In the genomic region with DNA sequence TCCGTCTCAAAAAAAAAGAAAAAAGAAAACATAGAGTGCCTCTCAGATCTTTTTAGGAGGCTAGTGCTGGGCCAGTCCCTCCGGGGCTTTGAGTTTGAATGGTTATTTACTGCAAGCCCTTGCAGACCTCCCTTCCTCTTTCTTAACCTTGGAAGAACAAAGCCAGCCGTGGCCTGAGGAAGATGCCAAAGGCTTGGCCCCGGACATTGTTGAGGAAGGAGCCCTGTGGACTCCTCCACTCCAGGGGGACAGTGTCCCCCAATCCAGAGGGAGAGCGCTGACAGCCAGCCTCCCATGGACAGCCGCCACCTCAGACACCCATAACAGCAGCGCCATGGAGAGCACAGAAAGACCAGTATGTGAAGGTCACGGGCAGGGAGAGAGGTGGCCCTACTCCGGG, we compare ENCODE assay signal across 19 cellular contexts. TPM values are rescaled to one million over a fixed set of nuclear protein-coding genes. Genes with fewer than 3 reads are reported as not detected.
"Had no signal": no experiment of that assay in that cellular context is flagged by ENCODE, and none has a peak within 500 bp of the region (broad histone marks: within the 10 kb centered on the region; RNA-seq: fewer than 3 reads in every experiment).

No MANE protein-coding gene starts in this region.

- H3K27me3 Mint-ChIP-seq: naive thymus-derived CD8-positive, alpha-beta T cell had no signal

- H3K27ac ChIP-seq: ascending aorta, breast epithelium, epithelial cell of prostate, neutrophil, parathyroid adenoma, tibial artery, uterus, VCaP had no signal

- H3K9ac ChIP-seq: parathyroid adenoma had no signal

- H3K36me3 Mint-ChIP-seq: activated CD8-positive, alpha-beta memory T cell treated with anti-CD3 and anti-CD28 coated beads, Interleukin-2, amount 10 ng/mL, durations not matched to agents 7 days and 5 days; activated naive CD4-positive, alpha-beta T cell treated with anti-CD3 and anti-CD28 coated beads, Interleukin-2, amount 10 ng/mL, durations not matched to agents 7 days and 5 days; stimulated activated effector memory CD8-positive, alpha-beta T cell treated with anti-CD3 and anti-CD28 coated beads, Interleukin-12 subunit alpha, Interleukin-12 subunit beta, amount 100 ng/mL, for 72 hours had no signal

- H3K4me3 Mint-ChIP-seq: activated CD8-positive, alpha-beta memory T cell treated with anti-CD3 and anti-CD28 coated beads, Interleukin-2, amount 10 ng/mL, durations not matched to agents 7 days and 5 days; activated naive CD4-positive, alpha-beta T cell treated with anti-CD3 and anti-CD28 coated beads, Interleukin-2, amount 10 ng/mL, durations not matched to agents 7 days and 5 days; naive thymus-derived CD8-positive, alpha-beta T cell; stimulated activated effector memory CD8-positive, alpha-beta T cell treated with anti-CD3 and anti-CD28 coated beads, Interleukin-12 subunit alpha, Interleukin-12 subunit beta, amount 100 ng/mL, for 72 hours had no signal

- H3K36me3 ChIP-seq: ascending aorta, breast epithelium, heart left ventricle, neutrophil, tibial artery, uterus had no signal

- H3K27me3 ChIP-seq: ascending aorta, breast epithelium had no signal

- H3K4me3 ChIP-seq: ascending aorta, breast epithelium, heart left ventricle, tibial artery, uterus had no signal

- H3K9me3 Mint-ChIP-seq: activated naive CD4-positive, alpha-beta T cell treated with anti-CD3 and anti-CD28 coated beads, Interleukin-2, amount 10 ng/mL, durations not matched to agents 7 days and 5 days; naive thymus-derived CD8-positive, alpha-beta T cell; stimulated activated effector memory CD8-positive, alpha-beta T cell treated with anti-CD3 and anti-CD28 coated beads, Interleukin-12 subunit alpha, Interleukin-12 subunit beta, amount 100 ng/mL, for 72 hours had no signal

- DNase-seq: activated CD4-positive, alpha-beta T cell treated with anti-CD3 and anti-CD28 coated beads, Interleukin-2, amount 50 U/mL, for 48 hours; activated CD8-positive, alpha-beta memory T cell treated with anti-CD3 and anti-CD28 coated beads, Interleukin-2, amount 10 ng/mL, durations not matched to agents 7 days and 5 days; activated naive CD4-positive, alpha-beta T cell treated with anti-CD3 and anti-CD28 coated beads, Interleukin-2, amount 10 ng/mL, durations not matched to agents 7 days and 5 days; activated T-cell treated with anti-CD3 and anti-CD28 coated beads, Interleukin-2, amount 50 U/mL, for 1 hour; dermis blood vessel endothelial cell; foreskin melanocyte; left cardiac atrium; naive thymus-derived CD8-positive, alpha-beta T cell; T-helper 9 cell; tibial artery; uterus had no signal

- ATAC-seq: activated CD8-positive, alpha-beta memory T cell treated with anti-CD3 and anti-CD28 coated beads, Interleukin-2, amount 10 ng/mL, durations not matched to agents 7 days and 5 days; naive thymus-derived CD8-positive, alpha-beta T cell; stimulated activated effector memory CD8-positive, alpha-beta T cell treated with anti-CD3 and anti-CD28 coated beads, Interleukin-12 subunit alpha, Interleukin-12 subunit beta, amount 100 ng/mL, for 72 hours had no signal

- H3K9me3 ChIP-seq: ascending aorta, breast epithelium, heart left ventricle, neutrophil, tibial artery, uterus had no signal

- H3K27ac Mint-ChIP-seq: activated CD8-positive, alpha-beta memory T cell treated with anti-CD3 and anti-CD28 coated beads, Interleukin-2, amount 10 ng/mL, durations not matched to agents 7 days and 5 days; activated naive CD4-positive, alpha-beta T cell treated with anti-CD3 and anti-CD28 coated beads, Interleukin-2, amount 10 ng/mL, durations not matched to agents 7 days and 5 days; stimulated activated effector memory CD8-positive, alpha-beta T cell treated with anti-CD3 and anti-CD28 coated beads, Interleukin-12 subunit alpha, Interleukin-12 subunit beta, amount 100 ng/mL, for 72 hours had no signal

- H3K4me1 ChIP-seq: breast epithelium, parathyroid adenoma had no signal

RNA-seq across cellular contexts. Expression of a gene that starts 5.0 kb away (rescaled TPM):
- total RNA-seq: dermis blood vessel endothelial cell had no signal

RNA-seq across cellular contexts. Expression of a gene that starts 38.9 kb away (rescaled TPM):
- polyA plus RNA-seq: naive thymus-derived CD8-positive, alpha-beta T cell had no signal
